Comparison of ENCODE assay signal across 3 cellular contexts in genomic region chr11:43931717-43932039, GRCh38.
A peak's percentile ranks its signal among the peaks of the same experiment; 100 is the strongest.
TF ChIP-seq lines count a peak whose summit lies in the region.

No MANE protein-coding gene starts in this region.

TF ChIP-seq in SK-N-SH, 30 proteins besides CTCF, POLR2A, EP300 and RAD21:
- TF ChIP-seq ELF1 (IDR thresholded peaks at IDR 0.05), result no peak
- no peak for TF ChIP-seq MAX (IDR thresholded peaks at IDR 0.05; ENCODE audit: low read depth)
- no peak for TF ChIP-seq FOXM1 (IDR thresholded peaks at IDR 0.05; ENCODE audit: low read depth)
- TF ChIP-seq POLR2AphosphoS5 (IDR thresholded peaks at IDR 0.05; ENCODE audit: low read depth, low read length), result no peak
- TF ChIP-seq EZH2phosphoT487 (IDR thresholded peaks at IDR 0.05; ENCODE audit: borderline replicate concordance, low read depth), result no peak
- no peak for TF ChIP-seq JUND (IDR thresholded peaks at IDR 0.05)
- no peak for TF ChIP-seq RCOR1 (IDR thresholded peaks at IDR 0.05; ENCODE audit: low read length)
- no peak for TF ChIP-seq REST (IDR thresholded peaks at IDR 0.05; ENCODE audit: low read depth, low read length)
- TF ChIP-seq USF1 (IDR thresholded peaks at IDR 0.05; ENCODE audit: borderline replicate concordance, low read depth), result no peak
- no peak for TF ChIP-seq TCF12 (IDR thresholded peaks at IDR 0.05)
- TF ChIP-seq YY1 (IDR thresholded peaks at IDR 0.05; ENCODE audit: low read depth), result no peak
- no peak for TF ChIP-seq CHD2 (IDR thresholded peaks at IDR 0.05; ENCODE audit: low read length, partially characterized antibody)

TF ChIP-seq in SK-N-SH treated with all-trans-retinoic acid at 6 μM for 48 hours, 23 proteins besides CTCF, POLR2A, EP300 and RAD21:
- TF ChIP-seq BACH2 (CRISPR knock-in tag; IDR thresholded peaks at IDR 0.05; ENCODE audit: borderline replicate concordance) (no peak), CREB5 (CRISPR knock-in tag; IDR thresholded peaks at IDR 0.05; ENCODE audit: low read depth) (no peak), ZFP3 (CRISPR knock-in tag; IDR thresholded peaks at IDR 0.05) (no peak), PPARA (CRISPR knock-in tag; IDR thresholded peaks at IDR 0.05; ENCODE audit: borderline replicate concordance) (no peak), CSRNP3 (CRISPR knock-in tag; IDR thresholded peaks at IDR 0.05) (no peak), ZC3H10 (CRISPR knock-in tag; IDR thresholded peaks at IDR 0.05) (no peak)

TF ChIP-seq in K562, 482 proteins besides CTCF, POLR2A, EP300 and RAD21:
- TF ChIP-seq TEAD2 (tag; IDR thresholded peaks at IDR 0.05), result peak; percentile 55; the same call in 1 of the 2 replicates
- TF ChIP-seq TCFL5 (CRISPR knock-in tag; conservative IDR thresholded peaks at IDR 0.05), result no peak
- TF ChIP-seq ZNF589 (CRISPR knock-in tag; IDR thresholded peaks at IDR 0.05; ENCODE audit: low read depth), result no peak
- no peak for TF ChIP-seq ERF (CRISPR knock-in tag; IDR thresholded peaks at IDR 0.05)
- peak in 1 of 2 experiments; percentile 66; a peak in 1 of 4 replicates for TF ChIP-seq TEAD1 (CRISPR knock-in tag; IDR thresholded peaks at IDR 0.05)
- TF ChIP-seq NEUROD1 (IDR thresholded peaks at IDR 0.05; ENCODE audit: borderline replicate concordance, low read depth, low read length, partially characterized antibody), result no peak
- TF ChIP-seq PTBP1 (IDR thresholded peaks at IDR 0.05; ENCODE audit: low read depth, low read length), result 0 out of 2 replicates have a peak, but pooled peaks have one; percentile 2
- TF ChIP-seq MLX (CRISPR knock-in tag; conservative IDR thresholded peaks at IDR 0.05), result no peak
